In genomic region chr1:160429125-160429551, GRCh38 we compare ENCODE assay signal across 10 cellular contexts. TPM values are rescaled to one million over a fixed set of nuclear protein-coding genes. Genes with fewer than 3 reads are reported as not detected.
DNase-seq lines count a peak whose midpoint lies in the region; ATAC-seq lines count a peak whose summit lies in the region.
"Had no signal": no experiment of that assay in that cellular context is flagged by ENCODE, and none has a peak within 500 bp of the region (broad histone marks: within the 10 kb centered on the region; RNA-seq: fewer than 3 reads in every experiment).

No MANE protein-coding gene starts in this region.

- intact Hi-C loops in activated CD4-positive, alpha-beta T cell treated with anti-CD3 and anti-CD28 coated beads, Interleukin-2, amount 10 ng/mL, durations not matched to agents 24 days and 14 days (cut with micrococcal nuclease), result loop anchor here (1.0 to 2.0 kb wide), 6 partner anchors 25 to 178 kb away; no protein-coding TSS in a partner anchor

- peaks cover 52% of the 10 kb centered on the region for H3K4me1 Mint-ChIP-seq in activated CD4-positive, alpha-beta T cell treated with anti-CD3 and anti-CD28 coated beads, Interleukin-2, amount 10 ng/mL, durations not matched to agents 24 days and 14 days
- peaks cover 44% of the 10 kb centered on the region for H3K4me1 Mint-ChIP-seq in activated naive CD8-positive, alpha-beta T cell treated with anti-CD3 and anti-CD28 coated beads, Interleukin-2, amount 10 ng/mL, durations not matched to agents 7 days and 5 days
- peaks cover 63% of the 10 kb centered on the region for H3K4me1 Mint-ChIP-seq in stimulated activated effector memory CD8-positive, alpha-beta T cell treated with anti-CD3 and anti-CD28 coated beads, Interleukin-12 subunit alpha, Interleukin-12 subunit beta, amount 100 ng/mL, for 72 hours

- peak overlapping the region; percentile 45 for H3K4me3 Mint-ChIP-seq in activated CD4-positive, alpha-beta T cell treated with anti-CD3 and anti-CD28 coated beads, Interleukin-2, amount 10 ng/mL, durations not matched to agents 24 days and 14 days
- peak overlapping the region; percentile 60 for H3K4me3 Mint-ChIP-seq in activated naive CD8-positive, alpha-beta T cell treated with anti-CD3 and anti-CD28 coated beads, Interleukin-2, amount 10 ng/mL, durations not matched to agents 7 days and 5 days
- peak overlapping the region; percentile 48 for H3K4me3 Mint-ChIP-seq in stimulated activated effector memory CD8-positive, alpha-beta T cell treated with anti-CD3 and anti-CD28 coated beads, Interleukin-12 subunit alpha, Interleukin-12 subunit beta, amount 100 ng/mL, for 72 hours
- H3K4me3 Mint-ChIP-seq: brain, mesothelial cell of epicardium had no signal

- peak overlapping the region; percentile 85 for H3K27ac Mint-ChIP-seq in activated CD4-positive, alpha-beta T cell treated with anti-CD3 and anti-CD28 coated beads, Interleukin-2, amount 10 ng/mL, durations not matched to agents 24 days and 14 days
- peak overlapping the region; percentile 88 for H3K27ac Mint-ChIP-seq in activated naive CD8-positive, alpha-beta T cell treated with anti-CD3 and anti-CD28 coated beads, Interleukin-2, amount 10 ng/mL, durations not matched to agents 7 days and 5 days
- H3K27ac Mint-ChIP-seq in stimulated activated effector memory CD8-positive, alpha-beta T cell treated with anti-CD3 and anti-CD28 coated beads, Interleukin-12 subunit alpha, Interleukin-12 subunit beta, amount 100 ng/mL, for 72 hours, result peak overlapping the region; percentile 35

- no peaks in the 10 kb centered on the region for H3K27me3 Mint-ChIP-seq in activated CD4-positive, alpha-beta T cell treated with anti-CD3 and anti-CD28 coated beads, Interleukin-2, amount 10 ng/mL, durations not matched to agents 24 days and 14 days
- H3K27me3 Mint-ChIP-seq in activated naive CD8-positive, alpha-beta T cell treated with anti-CD3 and anti-CD28 coated beads, Interleukin-2, amount 10 ng/mL, durations not matched to agents 7 days and 5 days, result no peaks in the 10 kb centered on the region
- H3K27me3 Mint-ChIP-seq: brain had no signal

- POLR2A ChIA-PET in activated naive CD8-positive, alpha-beta T cell treated with anti-CD3 and anti-CD28 coated beads, Interleukin-2, amount 10 ng/mL, durations not matched to agents 7 days and 5 days (lab: Charles Lee), result interaction anchor here (0.7 to 1.3 kb wide), 7 partner anchors 37 to 298 kb away, joined by 3 to 6 read pairs (median 3); no protein-coding TSS in a partner anchor

- peaks cover under 1% of the 10 kb centered on the region for H3K9me3 Mint-ChIP-seq in activated CD4-positive, alpha-beta T cell treated with anti-CD3 and anti-CD28 coated beads, Interleukin-2, amount 10 ng/mL, durations not matched to agents 24 days and 14 days
- peaks cover under 1% of the 10 kb centered on the region for H3K9me3 Mint-ChIP-seq in activated naive CD8-positive, alpha-beta T cell treated with anti-CD3 and anti-CD28 coated beads, Interleukin-2, amount 10 ng/mL, durations not matched to agents 7 days and 5 days
- peaks cover under 1% of the 10 kb centered on the region for H3K9me3 Mint-ChIP-seq in stimulated activated effector memory CD8-positive, alpha-beta T cell treated with anti-CD3 and anti-CD28 coated beads, Interleukin-12 subunit alpha, Interleukin-12 subunit beta, amount 100 ng/mL, for 72 hours
- H3K9me3 Mint-ChIP-seq: brain, mesothelial cell of epicardium had no signal

- ATAC-seq in HG03097 (IDR thresholded peaks at IDR 0.05; ENCODE audit: low FRiP score, unreplicated experiment), result peak; percentile 14
- peak; percentile 34 for ATAC-seq in activated naive CD8-positive, alpha-beta T cell treated with anti-CD3 and anti-CD28 coated beads, Interleukin-2, amount 10 ng/mL, durations not matched to agents 7 days and 5 days (ENCODE audit: low read depth)
- peak; percentile 47 for ATAC-seq in stimulated activated effector memory CD8-positive, alpha-beta T cell treated with anti-CD3 and anti-CD28 coated beads, Interleukin-12 subunit alpha, Interleukin-12 subunit beta, amount 100 ng/mL, for 72 hours
- no peak for ATAC-seq in HG03342 (IDR thresholded peaks at IDR 0.05; ENCODE audit: unreplicated experiment)
- ATAC-seq in HG02759 (IDR thresholded peaks at IDR 0.05; ENCODE audit: unreplicated experiment), result no peak

- H3K36me3 Mint-ChIP-seq in activated CD4-positive, alpha-beta T cell treated with anti-CD3 and anti-CD28 coated beads, Interleukin-2, amount 10 ng/mL, durations not matched to agents 24 days and 14 days (ENCODE audit: low read depth), result peaks cover 5% of the 10 kb centered on the region
- peaks cover 5% of the 10 kb centered on the region for H3K36me3 Mint-ChIP-seq in activated naive CD8-positive, alpha-beta T cell treated with anti-CD3 and anti-CD28 coated beads, Interleukin-2, amount 10 ng/mL, durations not matched to agents 7 days and 5 days
- H3K36me3 Mint-ChIP-seq in stimulated activated effector memory CD8-positive, alpha-beta T cell treated with anti-CD3 and anti-CD28 coated beads, Interleukin-12 subunit alpha, Interleukin-12 subunit beta, amount 100 ng/mL, for 72 hours, result no peaks in the 10 kb centered on the region

- peak; percentile 75 for DNase-seq in activated CD4-positive, alpha-beta T cell treated with anti-CD3 and anti-CD28 coated beads, Interleukin-2, amount 10 ng/mL, durations not matched to agents 24 days and 14 days
- DNase-seq in activated CD4-positive, alpha-beta T cell treated with anti-CD3 and anti-CD28 coated beads for 1 hour, result no peak
- no peak for DNase-seq in activated naive CD8-positive, alpha-beta T cell treated with anti-CD3 and anti-CD28 coated beads, Interleukin-2, amount 10 ng/mL, durations not matched to agents 7 days and 5 days
- peak in 1 of 2 donors; percentile 69 for DNase-seq in stimulated activated effector memory CD8-positive, alpha-beta T cell treated with anti-CD3 and anti-CD28 coated beads, Interleukin-12 subunit alpha, Interleukin-12 subunit beta, amount 100 ng/mL, for 72 hours (ENCODE audit: low spot score in 2 of 2)
- no peak for DNase-seq in NCI-H526 (lab: John Stamatoyannopoulos, UW)

RNA-seq across cellular contexts. Expression of gene VANGL2, which starts 28.8 kb away (rescaled TPM):
- total RNA-seq in activated CD4-positive, alpha-beta T cell treated with anti-CD3 and anti-CD28 coated beads, Interleukin-2, amount 10 ng/mL, durations not matched to agents 24 days and 14 days, result 0.02 and 0.05 TPM in 2 replicates
- under 1 TPM; 0.06 to 0.34 TPM for total RNA-seq in activated naive CD8-positive, alpha-beta T cell treated with anti-CD3 and anti-CD28 coated beads, Interleukin-2, amount 10 ng/mL, durations not matched to agents 7 days and 5 days

Comparison
In these comparisons a context has a peak if more than half of its experiments do, and no peak if none do; other contexts are left out.
1. H3K27ac Mint-ChIP-seq: peak in every context shown above with its lines; median percentile 88 in activated naive CD8-positive, alpha-beta T cell treated with anti-CD3 and anti-CD28 coated beads, Interleukin-2, amount 10 ng/mL, durations not matched to agents 7 days and 5 days; 85 in activated CD4-positive, alpha-beta T cell treated with anti-CD3 and anti-CD28 coated beads, Interleukin-2, amount 10 ng/mL, durations not matched to agents 24 days and 14 days; 35 in stimulated activated effector memory CD8-positive, alpha-beta T cell treated with anti-CD3 and anti-CD28 coated beads, Interleukin-12 subunit alpha, Interleukin-12 subunit beta, amount 100 ng/mL, for 72 hours.
2. ATAC-seq: peak in HG03097 (single experiment), activated naive CD8-positive, alpha-beta T cell treated with anti-CD3 and anti-CD28 coated beads, Interleukin-2, amount 10 ng/mL, durations not matched to agents 7 days and 5 days (single experiment) and stimulated activated effector memory CD8-positive, alpha-beta T cell treated with anti-CD3 and anti-CD28 coated beads, Interleukin-12 subunit alpha, Interleukin-12 subunit beta, amount 100 ng/mL, for 72 hours (single experiment); none in HG03342 (single experiment) and HG02759 (single experiment).
3. Peak in every context shown above with its lines, with median percentiles within 50 percentile points of each other: H3K4me3 Mint-ChIP-seq.